In genomic region chr4:7668282-7668681, GRCh38 we compare ENCODE assay signal across 18 cellular contexts.
"Had no signal": no experiment of that assay in that cellular context is flagged by ENCODE, and none has a peak within 500 bp of the region (broad histone marks: within the 10 kb centered on the region; RNA-seq: fewer than 3 reads in every experiment).

No MANE protein-coding gene starts in this region.

- H3K9me3 Mint-ChIP-seq: activated naive CD4-positive, alpha-beta T cell treated with anti-CD3 and anti-CD28 coated beads, Interleukin-2, amount 10 ng/mL, durations not matched to agents 7 days and 5 days; dendritic cell treated with granulocyte-macrophage colony-stimulating factor and Interleukin-4, amounts not matched to agents 40 ng/mL and 50 ng/mL, for 4 days had no signal

- H3K27ac ChIP-seq: brain microvascular endothelial cell, epithelial cell of prostate, left ventricle myocardium inferior, testis, transverse colon had no signal

- H3K4me3 ChIP-seq: left ventricle myocardium inferior, testis, transverse colon had no signal

- H3K4me3 Mint-ChIP-seq: activated CD4-positive, alpha-beta memory T cell treated with anti-CD3 and anti-CD28 coated beads for 36 hours; activated naive CD4-positive, alpha-beta T cell treated with anti-CD3 and anti-CD28 coated beads, Interleukin-2, amount 10 ng/mL, durations not matched to agents 7 days and 5 days; activated T-cell treated with anti-CD3 and anti-CD28 coated beads, Interleukin-2, amount 50 U/mL, for 24 hours; dendritic cell treated with granulocyte-macrophage colony-stimulating factor and Interleukin-4, amounts not matched to agents 40 ng/mL and 50 ng/mL, for 4 days; T-cell had no signal

- H3K27ac Mint-ChIP-seq: activated CD4-positive, alpha-beta memory T cell treated with anti-CD3 and anti-CD28 coated beads for 36 hours; activated naive CD4-positive, alpha-beta T cell treated with anti-CD3 and anti-CD28 coated beads, Interleukin-2, amount 10 ng/mL, durations not matched to agents 7 days and 5 days; activated T-cell treated with anti-CD3 and anti-CD28 coated beads, Interleukin-2, amount 50 U/mL, for 24 hours; dendritic cell treated with granulocyte-macrophage colony-stimulating factor and Interleukin-4, amounts not matched to agents 40 ng/mL and 50 ng/mL, for 4 days; T-cell had no signal

- H3K4me1 Mint-ChIP-seq: activated naive CD4-positive, alpha-beta T cell treated with anti-CD3 and anti-CD28 coated beads, Interleukin-2, amount 10 ng/mL, durations not matched to agents 7 days and 5 days; T-cell had no signal

- H3K4me1 ChIP-seq: left ventricle myocardium inferior, testis, transverse colon had no signal

- H3K36me3 Mint-ChIP-seq: activated CD4-positive, alpha-beta memory T cell treated with anti-CD3 and anti-CD28 coated beads for 36 hours; activated naive CD4-positive, alpha-beta T cell treated with anti-CD3 and anti-CD28 coated beads, Interleukin-2, amount 10 ng/mL, durations not matched to agents 7 days and 5 days; T-cell had no signal

- H3K9me3 ChIP-seq: testis, transverse colon had no signal

- H3K27me3 ChIP-seq: testis had no signal

- ATAC-seq: right cardiac atrium; stimulated activated naive CD8-positive, alpha-beta T cell treated with anti-CD3 and anti-CD28 coated beads, Interleukin-15, Interleukin-2, amounts not matched to agents 100 U/mL and 50 U/mL, for 24 hours; T-cell had no signal

- DNase-seq: activated CD4-positive, alpha-beta memory T cell treated with anti-CD3 and anti-CD28 coated beads for 36 hours; activated CD4-positive, alpha-beta T cell treated with anti-CD3 and anti-CD28 coated beads for 48 hours; activated CD4-positive, CD25-positive, alpha-beta regulatory T cell; activated CD8-positive, alpha-beta memory T cell treated with anti-CD3 and anti-CD28 coated beads, Interleukin-2, amount 50 U/mL, for 48 hours; activated gamma-delta T cell; activated naive CD4-positive, alpha-beta T cell treated with anti-CD3 and anti-CD28 coated beads, Interleukin-2, amount 10 ng/mL, durations not matched to agents 7 days and 5 days; activated T-cell treated with anti-CD3 and anti-CD28 coated beads, Interleukin-2, amount 50 U/mL, for 24 hours; amniotic stem cell; brain microvascular endothelial cell; caudate nucleus; left ventricle myocardium inferior; stimulated activated naive CD8-positive, alpha-beta T cell treated with anti-CD3 and anti-CD28 coated beads, Interleukin-15, Interleukin-2, amounts not matched to agents 100 U/mL and 50 U/mL, for 24 hours; T-cell; testis; transverse colon had no signal

- H3K27me3 Mint-ChIP-seq: activated CD4-positive, alpha-beta memory T cell treated with anti-CD3 and anti-CD28 coated beads for 36 hours; activated T-cell treated with anti-CD3 and anti-CD28 coated beads, Interleukin-2, amount 50 U/mL, for 24 hours had no signal

- H3K36me3 ChIP-seq: brain microvascular endothelial cell, left ventricle myocardium inferior, transverse colon had no signal
